Comparison of ENCODE assay signal across 8 cellular contexts in genomic region chr10:46030091-46030937, GRCh38. TPM values are rescaled to one million over a fixed set of nuclear protein-coding genes. Genes with fewer than 3 reads are reported as not detected.
DNase-seq lines count a peak whose midpoint lies in the region; ATAC-seq, FAIRE-seq and TF ChIP-seq lines count a peak whose summit lies in the region.

TSS of gene NCOA4 (minus strand) at chr10:46030623. CDS start at chr10:46016680, 13,943 bp downstream.

- H3K4me1 ChIP-seq in left ventricle myocardium inferior: peaks cover 62% of the 10 kb centered on the region
- no peaks in the 10 kb centered on the region for H3K4me1 ChIP-seq in prostate gland (replicated peaks)
- peaks cover 6% of the 10 kb centered on the region for H3K4me1 ChIP-seq in urinary bladder (ENCODE audit: insufficient read depth)

- peak; percentile 96 for ATAC-seq in HG02852 (IDR thresholded peaks at IDR 0.05; ENCODE audit: unreplicated experiment)

- H3K9me3 ChIP-seq in left ventricle myocardium inferior (replicated peaks): no peaks in the 10 kb centered on the region
- H3K9me3 ChIP-seq in prostate gland: no peaks in the 10 kb centered on the region

- H3K36me3 ChIP-seq in left ventricle myocardium inferior (no peaks in the 10 kb centered on the region), prostate gland (no peaks in the 10 kb centered on the region), urinary bladder (ENCODE audit: insufficient read depth) (no peaks in the 10 kb centered on the region)

- under 1% methylated on average over 59 of the region's 59 CpGs for WGBS in prostate gland
- WGBS in urinary bladder: 1% methylated on average over 59 of the region's 59 CpGs

- H3K27ac ChIP-seq in left ventricle myocardium inferior (replicated peaks) (peak within 1 kb of the TSS; percentile 97), prostate gland (peak within 1 kb of the TSS; percentile 91 to 95), urinary bladder (ENCODE audit: low read depth) (peak within 1 kb of the TSS; percentile 92)

- H3K4me3 ChIP-seq in left ventricle myocardium inferior (peak within 1 kb of the TSS; percentile 94), prostate gland (peak within 1 kb of the TSS; percentile 75 to 80), urinary bladder (ENCODE audit: low read depth, low read length) (peak within 1 kb of the TSS; percentile 83)

- FAIRE-seq in GM12892 (lab: Jason Lieb, UNC): no peak

- H3K27me3 ChIP-seq in left ventricle myocardium inferior (ENCODE audit: low read depth): no peaks in the 10 kb centered on the region
- no peaks in the 10 kb centered on the region for H3K27me3 ChIP-seq in prostate gland (replicated peaks; ENCODE audit: insufficient read depth)

- TF ChIP-seq POLR2A in GM12892 (IDR thresholded peaks at IDR 0.05; ENCODE audit: low read depth, low read length): peak; percentile 97
- peak; percentile 74 for TF ChIP-seq POLR2A in prostate gland (IDR thresholded peaks at IDR 0.05)

- DNase-seq in GM12892 (ENCODE audit: insufficient read length) (peak; percentile 92), NCI-H1436 treated with DMSO at 0.1 percent for 48 hours (lab: John Stamatoyannopoulos, UW) (peak; percentile 85), T-helper 1 cell (peak; percentile 95 to 97 (median 95)), amniotic epithelial cell (ENCODE audit: low read depth) (peak; percentile 98), left ventricle myocardium inferior (peak; percentile 98), prostate gland (ENCODE audit: low spot score) (peak; percentile 96)

- intact Hi-C loops in left ventricle myocardium inferior (cut with micrococcal nuclease): no loop called here
- intact Hi-C loops in prostate gland (cut with DNase I): no loop called here

- TF ChIP-seq CTCF in left ventricle myocardium inferior (IDR thresholded peaks at IDR 0.05; ENCODE audit: borderline replicate concordance) (peak; percentile 76), prostate gland (IDR thresholded peaks at IDR 0.05) (peak; percentile 66 to 96 (median 82))

RNA-seq across cellular contexts. Expression of gene NCOA4, which starts in this region (rescaled TPM):
- polyA plus RNA-seq in GM12892 (2012; ENCODE audit: missing spikeins): 65.1 TPM
- 270 TPM for total RNA-seq in left ventricle myocardium inferior
- total RNA-seq in prostate gland: 100 to 1,000 TPM; 131 to 434 TPM
- 258 TPM for total RNA-seq in urinary bladder
- polyA plus RNA-seq in urinary bladder: 94.8 TPM

Comparison
In these comparisons a context has a peak if more than half of its experiments do, and no peak if none do; other contexts are left out.
1. Peak in every context shown above with its lines: DNase-seq, ATAC-seq, H3K4me3 ChIP-seq and H3K27ac ChIP-seq.